Comparison of ENCODE assay signal across 17 cellular contexts in genomic region chr7:121385056-121385799, GRCh38. TPM values are rescaled to one million over a fixed set of nuclear protein-coding genes. Genes with fewer than 3 reads are reported as not detected.
DNase-seq lines count a peak whose midpoint lies in the region; ATAC-seq and TF ChIP-seq lines count a peak whose summit lies in the region.
"Had no signal": no experiment of that assay in that cellular context is flagged by ENCODE, and none has a peak within 500 bp of the region (broad histone marks: within the 10 kb centered on the region; RNA-seq: fewer than 3 reads in every experiment).

No MANE protein-coding gene starts in this region.

- H3K27me3 Mint-ChIP-seq in activated CD8-positive, alpha-beta T cell treated with anti-CD3 and anti-CD28 coated beads for 36 hours = no peaks in the 10 kb centered on the region
- H3K27me3 Mint-ChIP-seq in activated CD8-positive, alpha-beta T cell treated with anti-CD3 and anti-CD28 coated beads, Interleukin-2, amount 10 ng/mL, durations not matched to agents 7 days and 5 days (ENCODE audit: low read depth) = no peaks in the 10 kb centered on the region
- H3K27me3 Mint-ChIP-seq in stimulated activated naive CD8-positive, alpha-beta T cell treated with anti-CD3 and anti-CD28 coated beads, Interleukin-15, amount 100 ng/mL, for 72 hours = no peaks in the 10 kb centered on the region
- H3K27me3 Mint-ChIP-seq: activated T-cell treated with anti-CD3 and anti-CD28 coated beads, Interleukin-2, amount 50 U/mL, for 24 hours had no signal

- POLR2A ChIA-PET in activated CD8-positive, alpha-beta T cell treated with anti-CD3 and anti-CD28 coated beads for 36 hours (lab: Charles Lee) = interaction anchor here (2.3 kb wide), 1 partner anchor 10 kb away, joined by 13 read pairs; the partner anchor contains the start of gene FAM3C
- POLR2A ChIA-PET in activated CD8-positive, alpha-beta T cell treated with anti-CD3 and anti-CD28 coated beads, Interleukin-2, amount 10 ng/mL, durations not matched to agents 7 days and 5 days (lab: Charles Lee) = interaction anchor here (0.6 kb wide), 1 partner anchor 116 kb away, joined by 3 read pairs; no protein-coding TSS in a partner anchor
- POLR2A ChIA-PET in PC-3 (lab: Charles Lee; ENCODE audit: unreplicated experiment) = no interaction called here

- CTCF ChIA-PET in activated CD8-positive, alpha-beta T cell treated with anti-CD3 and anti-CD28 coated beads for 36 hours (lab: Charles Lee) = interaction anchor here (1.2 to 10.8 kb wide), 4 partner anchors 10 to 162 kb away, joined by 4 to 83 read pairs (median 14); partner anchors contain the start of gene FAM3C
- CTCF ChIA-PET in activated CD8-positive, alpha-beta T cell treated with anti-CD3 and anti-CD28 coated beads, Interleukin-2, amount 10 ng/mL, durations not matched to agents 7 days and 5 days (lab: Charles Lee) = interaction anchor here (3.0 to 6.5 kb wide), 4 partner anchors 11 to 162 kb away, joined by 9 to 45 read pairs (median 31); partner anchors contain the start of gene FAM3C
- CTCF ChIA-PET in PC-3 (lab: Charles Lee) = interaction anchor here (0.5 to 1.3 kb wide), 3 partner anchors 17 to 240 kb away, joined by 3 to 5 read pairs (median 4); no protein-coding TSS in a partner anchor

- ATAC-seq in activated CD8-positive, alpha-beta T cell treated with anti-CD3 and anti-CD28 coated beads for 36 hours = no peak
- ATAC-seq in activated CD8-positive, alpha-beta T cell treated with anti-CD3 and anti-CD28 coated beads, Interleukin-2, amount 10 ng/mL, durations not matched to agents 7 days and 5 days = no peak
- peak; percentile 63; the same call in 1 of the 2 replicates for ATAC-seq in PC-3
- ATAC-seq in left colon = peak; percentile 77
- ATAC-seq in stimulated activated naive CD8-positive, alpha-beta T cell treated with anti-CD3 and anti-CD28 coated beads, Interleukin-15, amount 100 ng/mL, for 72 hours = no peak
- no peak for ATAC-seq in HG02623 (IDR thresholded peaks at IDR 0.05; ENCODE audit: unreplicated experiment)
- ATAC-seq in HG02870 (IDR thresholded peaks at IDR 0.05; ENCODE audit: unreplicated experiment) = no peak

- no peaks in the 10 kb centered on the region for H3K9me3 Mint-ChIP-seq in activated CD8-positive, alpha-beta T cell treated with anti-CD3 and anti-CD28 coated beads for 36 hours
- no peaks in the 10 kb centered on the region for H3K9me3 Mint-ChIP-seq in activated CD8-positive, alpha-beta T cell treated with anti-CD3 and anti-CD28 coated beads, Interleukin-2, amount 10 ng/mL, durations not matched to agents 7 days and 5 days (ENCODE audit: insufficient read depth)
- no peaks in the 10 kb centered on the region for H3K9me3 Mint-ChIP-seq in stimulated activated naive CD8-positive, alpha-beta T cell treated with anti-CD3 and anti-CD28 coated beads, Interleukin-15, amount 100 ng/mL, for 72 hours
- H3K9me3 Mint-ChIP-seq: activated T-cell treated with anti-CD3 and anti-CD28 coated beads, Interleukin-2, amount 50 U/mL, for 24 hours had no signal

- no peak overlapping the region for H3K4me3 Mint-ChIP-seq in activated CD8-positive, alpha-beta T cell treated with anti-CD3 and anti-CD28 coated beads for 36 hours
- H3K4me3 Mint-ChIP-seq in activated CD8-positive, alpha-beta T cell treated with anti-CD3 and anti-CD28 coated beads, Interleukin-2, amount 10 ng/mL, durations not matched to agents 7 days and 5 days = no peak overlapping the region
- peak overlapping the region; percentile 29 to 41 for H3K4me3 Mint-ChIP-seq in stimulated activated naive CD8-positive, alpha-beta T cell treated with anti-CD3 and anti-CD28 coated beads, Interleukin-15, amount 100 ng/mL, for 72 hours

- H3K9ac ChIP-seq in PC-3 (ENCODE audit: low read length) = peak overlapping the region; percentile 26

- H3K36me3 Mint-ChIP-seq in activated CD8-positive, alpha-beta T cell treated with anti-CD3 and anti-CD28 coated beads for 36 hours (ENCODE audit: low read depth) = peaks cover 15% of the 10 kb centered on the region
- H3K36me3 Mint-ChIP-seq in activated CD8-positive, alpha-beta T cell treated with anti-CD3 and anti-CD28 coated beads, Interleukin-2, amount 10 ng/mL, durations not matched to agents 7 days and 5 days (ENCODE audit: low read depth) = peaks cover 15% of the 10 kb centered on the region

- no peaks in the 10 kb centered on the region for H3K9me3 ChIP-seq in PC-3 (ENCODE audit: low read length)
- H3K9me3 ChIP-seq: left ventricle myocardium inferior, neutrophil, suprapubic skin had no signal

- intact Hi-C loops in activated CD8-positive, alpha-beta T cell treated with anti-CD3 and anti-CD28 coated beads for 36 hours (cut with micrococcal nuclease) = loop anchor here (5.0 kb wide), 1 partner anchor 147 kb away; no protein-coding TSS in a partner anchor
- intact Hi-C loops in PC-3 (cut with micrococcal nuclease) = no loop called here
- intact Hi-C loops in left colon (cut with DNase I, micrococcal nuclease) = no loop called here

- peaks cover 17% of the 10 kb centered on the region for H3K4me1 ChIP-seq in PC-3 (ENCODE audit: insufficient read depth, low read length)

- H3K4me2 ChIP-seq in PC-3 (ENCODE audit: low read length) = 0 out of 2 replicates have a peak overlapping the region, but pooled peaks have one; percentile 13
- H3K4me2 ChIP-seq: smooth muscle cell had no signal

- no peak overlapping the region for H3K4me3 ChIP-seq in PC-3 (ENCODE audit: low read length)
- H3K4me3 ChIP-seq: left ventricle myocardium inferior, smooth muscle cell, suprapubic skin had no signal

- peak overlapping the region; percentile 82 for H3K27ac ChIP-seq in PC-3 (ENCODE audit: low read length)
- H3K27ac ChIP-seq: left ventricle myocardium inferior, neutrophil, suprapubic skin had no signal

- H3K9me2 ChIP-seq in PC-3 (replicated peaks; ENCODE audit: low read length) = no peaks in the 10 kb centered on the region

- no peaks in the 10 kb centered on the region for H3F3A ChIP-seq in PC-3 (ENCODE audit: low read length, unreplicated experiment)

- peaks cover 84% of the 10 kb centered on the region for H3K79me2 ChIP-seq in PC-3 (ENCODE audit: low read length)

- no peak for TF ChIP-seq CTCF in activated CD8-positive, alpha-beta T cell treated with anti-CD3 and anti-CD28 coated beads for 36 hours (IDR thresholded peaks at IDR 0.05)
- TF ChIP-seq CTCF in PC-3 (conservative IDR thresholded peaks at IDR 0.05; ENCODE audit: low read depth, low read length) = no peak

- H3K27me3 ChIP-seq in PC-3 (ENCODE audit: low read length) = no peaks in the 10 kb centered on the region
- H3K27me3 ChIP-seq: neutrophil, suprapubic skin had no signal

- H3K4me1 Mint-ChIP-seq in activated CD8-positive, alpha-beta T cell treated with anti-CD3 and anti-CD28 coated beads for 36 hours (ENCODE audit: low read depth) = peaks cover 68% of the 10 kb centered on the region
- H3K4me1 Mint-ChIP-seq in activated CD8-positive, alpha-beta T cell treated with anti-CD3 and anti-CD28 coated beads, Interleukin-2, amount 10 ng/mL, durations not matched to agents 7 days and 5 days (ENCODE audit: low read depth) = peaks cover 38% of the 10 kb centered on the region
- H3K4me1 Mint-ChIP-seq in stimulated activated naive CD8-positive, alpha-beta T cell treated with anti-CD3 and anti-CD28 coated beads, Interleukin-15, amount 100 ng/mL, for 72 hours = peaks cover 70% of the 10 kb centered on the region

- no peak for DNase-seq in activated CD8-positive, alpha-beta T cell treated with anti-CD3 and anti-CD28 coated beads for 36 hours
- DNase-seq in activated CD8-positive, alpha-beta T cell treated with anti-CD3 and anti-CD28 coated beads, Interleukin-2, amount 10 ng/mL, durations not matched to agents 7 days and 5 days = no peak
- DNase-seq in PC-3 (peak; percentile 42), left colon (no peak), NCI-H2227 treated with DMSO at 0.1 percent for 48 hours (lab: John Stamatoyannopoulos, UW) (no peak)
- no peak for DNase-seq in stimulated activated naive CD8-positive, alpha-beta T cell treated with anti-CD3 and anti-CD28 coated beads, Interleukin-15, amount 100 ng/mL, for 72 hours
- DNase-seq: activated CD4-positive, alpha-beta T cell treated with anti-CD3 and anti-CD28 coated beads for 1 hour; activated T-cell treated with anti-CD3 and anti-CD28 coated beads, Interleukin-2, amount 50 U/mL, for 24 hours; aorta; hypothalamus; left ventricle myocardium inferior had no signal

- peak overlapping the region; percentile 53 for H3K27ac Mint-ChIP-seq in activated CD8-positive, alpha-beta T cell treated with anti-CD3 and anti-CD28 coated beads for 36 hours
- H3K27ac Mint-ChIP-seq in activated CD8-positive, alpha-beta T cell treated with anti-CD3 and anti-CD28 coated beads, Interleukin-2, amount 10 ng/mL, durations not matched to agents 7 days and 5 days = no peak overlapping the region
- H3K27ac Mint-ChIP-seq in stimulated activated naive CD8-positive, alpha-beta T cell treated with anti-CD3 and anti-CD28 coated beads, Interleukin-15, amount 100 ng/mL, for 72 hours = no peak overlapping the region

- no TSS peak for BruUV-seq in PC-3 (replicated peaks; lab: Mats Ljungman, UMichigan)

- no peaks in the 10 kb centered on the region for H4K20me1 ChIP-seq in PC-3 (ENCODE audit: low read length)

- no peak overlapping the region for H2AFZ ChIP-seq in PC-3 (ENCODE audit: low read length)

- peaks cover 10% of the 10 kb centered on the region; the same call in 1 of the 2 replicates for H3K36me3 ChIP-seq in PC-3 (ENCODE audit: low read depth, low read length)
- H3K36me3 ChIP-seq: left ventricle myocardium inferior, neutrophil, suprapubic skin had no signal

RNA-seq across cellular contexts. Expression of gene FAM3C, which starts 10.9 kb away (rescaled TPM):
- total RNA-seq in activated CD8-positive, alpha-beta T cell treated with anti-CD3 and anti-CD28 coated beads for 36 hours = 10 to 100 TPM; 18.6 to 19.1 TPM
- 10 to 100 TPM; 18.0 to 18.4 TPM for total RNA-seq in activated CD8-positive, alpha-beta T cell treated with anti-CD3 and anti-CD28 coated beads, Interleukin-2, amount 10 ng/mL, durations not matched to agents 7 days and 5 days
- 37.7 and 37.9 TPM in 2 replicates for total RNA-seq in PC-3 (2014; rRNA removed)
- total RNA-seq in left colon = 10 to 100 TPM; 46.4 to 51.7 TPM

RNA-seq across cellular contexts. Expression of gene WNT16, which starts 56.4 kb away (rescaled TPM):
- total RNA-seq in activated CD8-positive, alpha-beta T cell treated with anti-CD3 and anti-CD28 coated beads for 36 hours = not detected
- not detected for total RNA-seq in activated CD8-positive, alpha-beta T cell treated with anti-CD3 and anti-CD28 coated beads, Interleukin-2, amount 10 ng/mL, durations not matched to agents 7 days and 5 days
- not detected in 2 replicates for total RNA-seq in PC-3 (2014; rRNA removed)
- not detected for total RNA-seq in left colon
- total RNA-seq: aorta, dermis microvascular lymphatic vessel endothelial cell, left ventricle myocardium inferior, smooth muscle cell had no signal

Comparison
In these comparisons a context has a peak if more than half of its experiments do, and no peak if none do; other contexts are left out.
1. ATAC-seq: peak in PC-3 (single experiment) and left colon (single experiment); none in activated CD8-positive, alpha-beta T cell treated with anti-CD3 and anti-CD28 coated beads for 36 hours (single experiment), activated CD8-positive, alpha-beta T cell treated with anti-CD3 and anti-CD28 coated beads, Interleukin-2, amount 10 ng/mL, durations not matched to agents 7 days and 5 days (single experiment), stimulated activated naive CD8-positive, alpha-beta T cell treated with anti-CD3 and anti-CD28 coated beads, Interleukin-15, amount 100 ng/mL, for 72 hours (single experiment), HG02623 (single experiment) and HG02870 (single experiment).
2. H3K4me3 Mint-ChIP-seq: peak in stimulated activated naive CD8-positive, alpha-beta T cell treated with anti-CD3 and anti-CD28 coated beads, Interleukin-15, amount 100 ng/mL, for 72 hours (2 of 2); none in activated CD8-positive, alpha-beta T cell treated with anti-CD3 and anti-CD28 coated beads for 36 hours (single experiment) and activated CD8-positive, alpha-beta T cell treated with anti-CD3 and anti-CD28 coated beads, Interleukin-2, amount 10 ng/mL, durations not matched to agents 7 days and 5 days (single experiment).